Comparison of ENCODE assay signal across 1 cellular context in the genomic region with DNA sequence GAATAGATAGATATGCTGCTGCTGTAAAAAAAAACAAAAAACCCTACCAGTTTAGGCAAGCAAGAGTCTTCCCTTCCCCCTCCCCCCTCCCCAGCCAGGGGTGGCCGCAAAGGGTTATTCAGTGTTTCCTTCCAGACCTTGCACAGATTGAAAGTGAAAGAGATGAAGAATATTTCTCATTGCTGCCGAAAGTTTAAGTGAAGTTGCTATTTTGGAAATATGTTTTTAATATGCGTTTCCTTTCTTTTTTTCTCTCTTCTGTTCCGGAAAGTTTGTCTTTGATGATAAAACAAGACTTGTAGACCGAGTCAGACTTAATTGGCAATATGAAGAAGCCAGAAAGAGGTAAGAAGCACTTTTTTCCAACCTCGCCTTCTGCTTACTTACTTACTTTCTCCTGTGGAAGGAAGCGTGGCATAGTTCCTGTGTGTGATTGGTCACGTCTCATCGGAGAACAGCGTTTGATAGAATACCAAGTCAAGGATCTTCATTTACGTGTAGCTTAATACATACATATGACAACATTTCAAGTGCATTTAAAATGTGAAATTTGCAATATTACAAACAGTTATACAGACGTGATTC.
TF ChIP-seq lines count a peak whose summit lies in the region.

No MANE protein-coding gene starts in this region.

TF ChIP-seq in endothelial cell of umbilical vein, 7 proteins besides CTCF, POLR2A, EP300 and RAD21:
- TF ChIP-seq GATA2 (IDR thresholded peaks at IDR 0.05; ENCODE audit: insufficient read depth, insufficient read length, low read depth, low read length) (no peak), MYC (IDR thresholded peaks at IDR 0.05; ENCODE audit: low read depth, low read length) (no peak), POLR2AphosphoS5 (IDR thresholded peaks at IDR 0.05; ENCODE audit: insufficient read depth, low read depth, low read length) (no peak), JUN (IDR thresholded peaks at IDR 0.05; ENCODE audit: borderline replicate concordance, insufficient read depth, insufficient read length, low read depth) (no peak), FOS (IDR thresholded peaks at IDR 0.05; ENCODE audit: borderline replicate concordance, insufficient read depth, low read length) (no peak), EZH2 (IDR thresholded peaks at IDR 0.05; ENCODE audit: borderline replicate concordance, low read depth, low read length, severe bottlenecking) (no peak)
- TF ChIP-seq, protein P1, sequence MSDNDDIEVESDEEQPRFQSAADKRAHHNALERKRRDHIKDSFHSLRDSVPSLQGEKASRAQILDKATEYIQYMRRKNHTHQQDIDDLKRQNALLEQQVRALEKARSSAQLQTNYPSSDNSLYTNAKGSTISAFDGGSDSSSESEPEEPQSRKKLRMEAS (IDR thresholded peaks at IDR 0.05; ENCODE audit: insufficient read depth, insufficient read length), result no peak
